Comparison of ENCODE assay signal across 1 cellular context in the genomic region with DNA sequence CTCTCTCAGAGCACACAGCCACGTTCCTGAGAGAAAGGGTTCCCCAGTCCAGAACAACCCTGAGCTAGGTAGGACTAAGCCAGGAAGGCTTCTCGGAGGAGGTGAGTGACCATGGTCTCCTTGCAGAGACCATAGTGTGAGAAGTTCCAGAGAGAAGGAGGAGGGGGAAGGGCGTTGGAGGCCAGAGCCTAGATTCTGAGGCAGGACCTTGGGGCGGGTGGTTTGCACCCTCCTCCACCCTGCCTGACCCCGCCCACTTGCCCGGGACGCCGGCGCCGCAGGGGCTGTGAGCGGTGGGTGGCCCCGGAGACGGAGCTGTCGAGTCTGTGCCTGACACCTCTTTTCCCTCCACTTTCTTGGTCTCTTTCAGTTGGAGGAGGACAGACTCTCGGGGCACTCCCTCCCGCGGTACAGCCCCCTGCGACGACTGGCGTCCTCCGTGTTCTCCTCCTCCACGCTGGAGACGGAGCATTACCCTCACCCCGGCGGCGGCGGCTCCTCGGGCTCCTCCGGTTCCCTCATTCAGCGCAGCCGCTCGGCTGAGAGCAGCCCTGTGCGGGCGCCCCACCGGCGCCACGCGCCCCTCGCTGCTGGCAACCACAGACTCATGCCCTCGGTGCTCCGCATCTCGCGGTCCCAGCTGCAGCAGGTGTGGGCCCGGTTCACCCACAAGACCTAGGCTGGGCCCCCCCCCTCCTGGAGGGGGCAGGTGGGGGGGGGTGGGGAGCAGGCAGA.
TF ChIP-seq lines count a peak whose summit lies in the region.

No MANE protein-coding gene starts in this region.

TF ChIP-seq in H1, 55 proteins besides CTCF, POLR2A, EP300 and RAD21:
- peak; percentile 40; the same call in 1 of the 2 replicates for TF ChIP-seq SUZ12 (IDR thresholded peaks at IDR 0.05; ENCODE audit: low read length)
- TF ChIP-seq POLR2AphosphoS5 (IDR thresholded peaks at IDR 0.05; ENCODE audit: low read depth, low read length) = no peak
- TF ChIP-seq, protein P1, sequence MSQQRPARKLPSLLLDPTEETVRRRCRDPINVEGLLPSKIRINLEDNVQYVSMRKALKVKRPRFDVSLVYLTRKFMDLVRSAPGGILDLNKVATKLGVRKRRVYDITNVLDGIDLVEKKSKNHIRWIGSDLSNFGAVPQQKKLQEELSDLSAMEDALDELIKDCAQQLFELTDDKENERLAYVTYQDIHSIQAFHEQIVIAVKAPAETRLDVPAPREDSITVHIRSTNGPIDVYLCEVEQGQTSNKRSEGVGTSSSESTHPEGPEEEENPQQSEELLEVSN (IDR thresholded peaks at IDR 0.05) = peak; percentile 91
- TF ChIP-seq TBP (IDR thresholded peaks at IDR 0.05; ENCODE audit: low read depth, low read length) = no peak
- no peak for TF ChIP-seq FOSL1 (IDR thresholded peaks at IDR 0.05; ENCODE audit: insufficient read depth, low read depth, low read length)
- no peak for TF ChIP-seq SP4 (IDR thresholded peaks at IDR 0.05; ENCODE audit: low read length)
- TF ChIP-seq MAFK (IDR thresholded peaks at IDR 0.05; ENCODE audit: low read depth, low read length) = no peak
- TF ChIP-seq, protein P2, sequence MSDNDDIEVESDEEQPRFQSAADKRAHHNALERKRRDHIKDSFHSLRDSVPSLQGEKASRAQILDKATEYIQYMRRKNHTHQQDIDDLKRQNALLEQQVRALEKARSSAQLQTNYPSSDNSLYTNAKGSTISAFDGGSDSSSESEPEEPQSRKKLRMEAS (IDR thresholded peaks at IDR 0.05) = 0 out of 2 replicates have a peak, but pooled peaks have one; percentile 40
- TF ChIP-seq GABPA (IDR thresholded peaks at IDR 0.05; ENCODE audit: borderline replicate concordance, insufficient read depth, low read length) = no peak
- TF ChIP-seq NANOG (IDR thresholded peaks at IDR 0.05; ENCODE audit: insufficient read depth, low read depth, low read length, poor library complexity, severe bottlenecking) = no peak
- TF ChIP-seq TAF1 (IDR thresholded peaks at IDR 0.05; ENCODE audit: low read depth, low read length) = no peak
- TF ChIP-seq SAP30 (IDR thresholded peaks at IDR 0.05; ENCODE audit: insufficient read depth, insufficient replicate concordance, low read length) = no peak
- TF ChIP-seq KDM4A (IDR thresholded peaks at IDR 0.05; ENCODE audit: low read depth, low read length, severe bottlenecking) = peak; percentile 44
- no peak for TF ChIP-seq POU5F1 (IDR thresholded peaks at IDR 0.05; ENCODE audit: low read depth, low read length)
- no peak for TF ChIP-seq GTF2F1 (IDR thresholded peaks at IDR 0.05; ENCODE audit: borderline replicate concordance, low read depth, low read length)
- TF ChIP-seq, protein P3, sequence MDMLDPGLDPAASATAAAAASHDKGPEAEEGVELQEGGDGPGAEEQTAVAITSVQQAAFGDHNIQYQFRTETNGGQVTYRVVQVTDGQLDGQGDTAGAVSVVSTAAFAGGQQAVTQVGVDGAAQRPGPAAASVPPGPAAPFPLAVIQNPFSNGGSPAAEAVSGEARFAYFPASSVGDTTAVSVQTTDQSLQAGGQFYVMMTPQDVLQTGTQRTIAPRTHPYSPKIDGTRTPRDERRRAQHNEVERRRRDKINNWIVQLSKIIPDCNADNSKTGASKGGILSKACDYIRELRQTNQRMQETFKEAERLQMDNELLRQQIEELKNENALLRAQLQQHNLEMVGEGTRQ (IDR thresholded peaks at IDR 0.05; ENCODE audit: low read length) = no peak
- no peak for TF ChIP-seq RFX5 (IDR thresholded peaks at IDR 0.05; ENCODE audit: borderline replicate concordance, low read depth, low read length)
- no peak for TF ChIP-seq SIX5 (IDR thresholded peaks at IDR 0.05; ENCODE audit: low read depth, low read length)
